In the genomic region with DNA sequence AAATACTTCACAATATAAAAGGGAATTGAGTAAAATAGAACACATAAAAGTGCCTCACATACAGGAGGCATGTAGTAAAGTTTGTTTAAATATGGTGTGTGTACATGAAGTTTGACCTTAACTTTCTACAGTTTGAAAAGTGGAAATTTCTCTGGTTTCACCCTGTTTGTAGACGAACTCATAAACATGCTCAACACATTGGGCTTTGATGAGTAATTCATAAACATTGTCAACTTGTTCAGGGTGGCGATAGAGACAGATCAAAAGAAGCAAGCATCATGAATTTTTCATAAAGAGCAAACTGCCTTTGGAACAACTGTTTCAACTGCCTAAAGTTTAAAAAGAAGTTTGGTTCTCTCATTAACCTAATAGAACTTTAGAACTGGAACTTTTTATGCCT, we compare ENCODE assay signal across 24 cellular contexts. TPM values are rescaled to one million over a fixed set of nuclear protein-coding genes. Genes with fewer than 3 reads are reported as not detected.
A peak's percentile ranks its signal among the peaks of the same experiment; 100 is the strongest.
DNase-seq lines count a peak whose midpoint lies in the region; ATAC-seq, FAIRE-seq and TF ChIP-seq lines count a peak whose summit lies in the region.
"Had no signal": no experiment of that assay in that cellular context is flagged by ENCODE, and none has a peak within 500 bp of the region (broad histone marks: within the 10 kb centered on the region; RNA-seq: fewer than 3 reads in every experiment).

No MANE protein-coding gene starts in this region.

- no peaks in the 10 kb centered on the region for H4K20me1 ChIP-seq in GM23248 (ENCODE audit: insufficient read depth)
- H4K20me1 ChIP-seq in astrocyte (ENCODE audit: insufficient read depth, low read length), result no peaks in the 10 kb centered on the region

- H3K27me3 Mint-ChIP-seq in astrocyte (ENCODE audit: low read depth, unreplicated experiment), result no peaks in the 10 kb centered on the region

- H2AFZ ChIP-seq in GM23248, result no peak overlapping the region
- H2AFZ ChIP-seq in astrocyte (ENCODE audit: low read depth, low read length), result no peak overlapping the region
- H2AFZ ChIP-seq: GM23338 had no signal

- H3K36me3 Mint-ChIP-seq in astrocyte (ENCODE audit: low read depth, unreplicated experiment), result no peaks in the 10 kb centered on the region
- H3K36me3 Mint-ChIP-seq: CD14-positive monocyte had no signal

- H3F3A ChIP-seq in GM23248 (ENCODE audit: insufficient read depth), result peaks cover 21% of the 10 kb centered on the region

- WGBS in GM23248 (ENCODE audit: low coverage in 1 of 2, low lambda C conversion rate in 2 of 2, missing lambda C conversion rate in 2 of 2), 2 experiments, result 41 to 52% methylated on average over 2 of the region's 2 CpGs

- H3K9ac ChIP-seq in GM23248 (no peak overlapping the region), astrocyte (ENCODE audit: low read length) (no peak overlapping the region), skeletal muscle tissue (ENCODE audit: low read depth in 1 of 3, low read length in 3 of 3) (no peak overlapping the region)
- H3K9ac ChIP-seq: SK-N-SH had no signal

- H3K27me3 ChIP-seq in GM23248 (replicated peaks; ENCODE audit: insufficient read depth) (no peaks in the 10 kb centered on the region), astrocyte (ENCODE audit: insufficient read depth, low read length) (no peaks in the 10 kb centered on the region), skeletal muscle tissue (ENCODE audit: control insufficient read depth in 3 of 3, insufficient read depth in 3 of 3, low read length in 3 of 3) (no peaks in the 10 kb centered on the region)

- ATAC-seq in GM18873 (IDR thresholded peaks at IDR 0.05; ENCODE audit: low FRiP score, unreplicated experiment), result no peak
- ATAC-seq: GM23338, HCT116 had no signal

- in situ Hi-C loops in GM23248 (cut with MboI), result no loop called here

- no peaks in the 10 kb centered on the region for H3K9me2 ChIP-seq in GM23248 (ENCODE audit: insufficient read depth)
- H3K9me2 ChIP-seq: SK-N-SH had no signal

- H3K79me2 ChIP-seq in GM23248 (ENCODE audit: insufficient read depth), result no peaks in the 10 kb centered on the region
- no peaks in the 10 kb centered on the region for H3K79me2 ChIP-seq in astrocyte (ENCODE audit: insufficient read depth, low read length)

- peaks cover 54% of the 10 kb centered on the region for H3K4me1 Mint-ChIP-seq in astrocyte (ENCODE audit: low read depth, unreplicated experiment)
- H3K4me1 Mint-ChIP-seq: CD14-positive monocyte had no signal

- H3K27ac ChIP-seq in GM23248, result no peak overlapping the region
- H3K27ac ChIP-seq in astrocyte (ENCODE audit: low read depth, low read length), result no peak overlapping the region
- peak overlapping the region; percentile 91 for H3K27ac ChIP-seq in skeletal muscle tissue (ENCODE audit: low read depth, low read length)

- DNase-seq in GM23248 (peak; percentile 30), astrocyte (ENCODE audit: low read depth) (no peak), kidney tubule cell (ENCODE audit: low spot score) (peak; percentile 23), HuH-7 (ENCODE audit: low spot score) (no peak), NCI-H128 (lab: John Stamatoyannopoulos, UW; ENCODE audit: unreplicated experiment) (no peak), DMS53 (lab: John Stamatoyannopoulos, UW) (no peak)
- DNase-seq: ACHN, DND-41, GF-D8, NCI-H1105 treated with DMSO at 0.1 percent for 48 hours, NCI-H187 treated with DMSO at 0.1 percent for 48 hours, NCI-H226, NCI-H524, NCI-H82, OCI-M1, SHP77, SK-N-SH had no signal

- H3K4me3 ChIP-seq in GM23248, result no peak overlapping the region
- H3K4me3 ChIP-seq in astrocyte (ENCODE audit: insufficient read depth, low read depth, low read length), result no peak overlapping the region
- H3K4me3 ChIP-seq in skeletal muscle tissue (ENCODE audit: low read length in 3 of 3), result no peak overlapping the region
- H3K4me3 ChIP-seq: GM23338 had no signal

- H3K9me3 Mint-ChIP-seq in astrocyte (ENCODE audit: unreplicated experiment), result peaks cover 4% of the 10 kb centered on the region
- H3K9me3 Mint-ChIP-seq: GM23338 had no signal

- no peak overlapping the region for H3K4me2 ChIP-seq in GM23248 (ENCODE audit: unreplicated experiment)
- no peak overlapping the region for H3K4me2 ChIP-seq in astrocyte (ENCODE audit: low read length)
- H3K4me2 ChIP-seq: GM23338, SK-N-SH had no signal

- no peak for TF ChIP-seq CTCF in astrocyte (IDR thresholded peaks at IDR 0.05; ENCODE audit: insufficient read depth, low read depth, low read length)

- peaks cover 28% of the 10 kb centered on the region for H3K4me1 ChIP-seq in GM23248 (ENCODE audit: insufficient read depth)
- H3K4me1 ChIP-seq in astrocyte (ENCODE audit: insufficient read depth, low read length), result peaks cover 19% of the 10 kb centered on the region
- H3K4me1 ChIP-seq in skeletal muscle tissue (ENCODE audit: control insufficient read depth in 3 of 3, insufficient read depth in 3 of 3, low read length in 3 of 3), result peaks cover 26 to 43% (median 33%) of the 10 kb centered on the region in 3 donors

- no peak overlapping the region for H3K4me3 Mint-ChIP-seq in astrocyte (ENCODE audit: unreplicated experiment)
- H3K4me3 Mint-ChIP-seq: CD14-positive monocyte, GM23338 had no signal

- H3K36me3 ChIP-seq in GM23248 (ENCODE audit: low read depth), result no peaks in the 10 kb centered on the region
- H3K36me3 ChIP-seq in astrocyte (ENCODE audit: insufficient read depth, low read length), result no peaks in the 10 kb centered on the region
- peaks cover 0 to 2% (median under 1%) of the 10 kb centered on the region in 3 donors for H3K36me3 ChIP-seq in skeletal muscle tissue (ENCODE audit: control insufficient read depth in 3 of 3, insufficient read depth in 3 of 3, low read length in 3 of 3)

- H3K27ac Mint-ChIP-seq in astrocyte (ENCODE audit: unreplicated experiment), result peak overlapping the region; percentile 21
- H3K27ac Mint-ChIP-seq: CD14-positive monocyte, GM23338 had no signal

- FAIRE-seq in astrocyte (lab: Jason Lieb, UNC), result no peak
- FAIRE-seq: GM19239 had no signal

- H3K9me3 ChIP-seq in GM23248 (ENCODE audit: low read depth) (no peaks in the 10 kb centered on the region), astrocyte (ENCODE audit: insufficient read depth, low read depth, low read length) (no peaks in the 10 kb centered on the region), skeletal muscle tissue (ENCODE audit: control insufficient read depth in 3 of 3, low read length in 3 of 3) (no peaks in the 10 kb centered on the region)
- H3K9me3 ChIP-seq: SK-N-SH had no signal

RNA-seq across cellular contexts. Expression of gene SLN, which starts 9.1 kb away (rescaled TPM):
- total RNA-seq in GM23248 (2014; rRNA removed; shearing (Covaris generic)), result not detected in 2 replicates
- polyA plus RNA-seq in GM23248 (2016; fragmentation: Nextera tagmentation; extraction: Ambion mirVana), result not detected in 2 replicates
- 4.9 and 8.0 TPM in 2 replicates for total RNA-seq in astrocyte
- 2,012 TPM for total RNA-seq in skeletal muscle tissue
- total RNA-seq: GM23338, RPMI7951 had no signal
- polyA plus RNA-seq: CD14-positive monocyte, GM23338, SK-N-SH had no signal

Comparison
In these comparisons a context has a peak if more than half of its experiments do, and no peak if none do; other contexts are left out.
1. DNase-seq: peak in GM23248 (single experiment) and kidney tubule cell (single experiment); none in astrocyte (single experiment), HuH-7 (single experiment), NCI-H128 (single experiment) and DMS53 (single experiment).
2. RNA of gene SLN, which starts 9.1 kb away (total RNA-seq): 2,012 TPM in skeletal muscle tissue (single experiment); 4.9 to 8.0 TPM in astrocyte and not detected in GM23248; every median in the first group is over 100 times any median in the second.